8 cellular contexts compared by ENCODE assay signal in the genomic region with DNA sequence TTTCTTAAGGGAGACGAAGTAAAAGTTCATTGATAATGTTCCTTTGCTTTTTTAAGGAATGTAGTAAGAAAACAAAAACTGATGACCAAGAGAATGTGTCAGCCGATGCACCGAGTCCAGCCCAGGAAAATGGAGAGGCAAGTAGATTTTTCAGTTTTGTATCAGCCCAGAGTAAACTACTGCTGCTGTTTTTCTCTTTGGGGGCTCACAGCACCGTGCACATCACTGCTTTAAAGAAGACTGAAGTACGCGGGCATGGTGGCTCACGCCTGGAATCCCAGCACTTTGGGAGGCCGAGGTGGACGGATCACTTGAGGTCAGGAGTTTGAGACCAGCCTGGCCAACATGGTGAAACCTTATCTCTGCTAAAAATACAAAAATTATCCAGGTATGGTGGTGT. TPM values are rescaled to one million over a fixed set of nuclear protein-coding genes. Genes with fewer than 3 reads are reported as not detected.
DNase-seq lines count a peak whose midpoint lies in the region; ATAC-seq and TF ChIP-seq lines count a peak whose summit lies in the region.
"Not testable (repeated sequence)": the region's sequence is repeated elsewhere in the genome, so short reads cannot be mapped to it uniquely, and the experiment has no call there.

No MANE protein-coding gene starts in this region.

- not testable (repeated sequence) for H3K9me3 Mint-ChIP-seq in CD4-positive, alpha-beta T cell; T-cell; activated T-cell treated with anti-CD3 and anti-CD28 coated beads, Interleukin-2, amount 50 U/mL, for 4 hours; MCF 10A (ENCODE audit: unreplicated experiment); type B pancreatic cell

- not testable (repeated sequence) for H4K20me1 ChIP-seq in Karpas-422 (ENCODE audit: insufficient read depth, low read depth, low read length)

- H3K4me1 ChIP-seq in Karpas-422 (ENCODE audit: low read length) (peaks cover 18% of the 10 kb centered on the region), lower lobe of right lung (peaks cover 33% of the 10 kb centered on the region), neuron (ENCODE audit: insufficient read depth, low read length) (peaks cover 13% of the 10 kb centered on the region)

- not testable (repeated sequence) for H3K27me3 ChIP-seq in CD4-positive, alpha-beta T cell (ENCODE audit: control insufficient read depth, insufficient read depth, low read length); Karpas-422 (ENCODE audit: low read length); lower lobe of right lung (ENCODE audit: low read depth); neuron (ENCODE audit: insufficient read depth, low read length)

- POLR2A ChIA-PET in CD4-positive, alpha-beta T cell (lab: Charles Lee) = interaction anchor here (1.0 kb wide), 1 partner anchor 59 kb away, joined by 5 read pairs; a partner anchor contains a TSS
- POLR2A ChIA-PET in T-cell (lab: Charles Lee) = not testable (repeated sequence)
- POLR2A ChIA-PET in MCF 10A (lab: Yijun Ruan, JAX) = interaction anchor here (0.8 to 1.6 kb wide), 8 partner anchors 10 to 76 kb away, joined by 3 to 7 read pairs (median 4); no protein-coding TSS in a partner anchor

- H3K36me3 ChIP-seq in Karpas-422 (ENCODE audit: insufficient read depth, low read length) = not testable (repeated sequence)
- H3K36me3 ChIP-seq in lower lobe of right lung (peaks cover 51% of the 10 kb centered on the region), neuron (ENCODE audit: insufficient read depth, low read length) (peaks cover 48% of the 10 kb centered on the region)

- H3K4me2 ChIP-seq in Karpas-422 (ENCODE audit: low read depth, low read length, poor library complexity, severe bottlenecking) = peak overlapping the region; percentile 92

- H3K4me3 ChIP-seq in Karpas-422 (ENCODE audit: low read length) (peak overlapping the region; percentile 95), lower lobe of right lung (peak overlapping the region; percentile 96), neuron (ENCODE audit: low read length) (peak overlapping the region; percentile 86)

- DNase-seq in CD4-positive, alpha-beta T cell; Karpas-422; T-cell; activated T-cell treated with anti-CD3 and anti-CD28 coated beads, Interleukin-2, amount 50 U/mL, for 4 hours; MCF 10A (ENCODE audit: unreplicated experiment); lower lobe of right lung; type B pancreatic cell (ENCODE audit: extremely low spot score, unreplicated experiment): not testable (repeated sequence)

- peaks cover 60% of the 10 kb centered on the region for H3K36me3 Mint-ChIP-seq in CD4-positive, alpha-beta T cell (ENCODE audit: low read depth)
- H3K36me3 Mint-ChIP-seq in T-cell (peaks cover 35% of the 10 kb centered on the region), MCF 10A (ENCODE audit: insufficient read depth, unreplicated experiment) (peaks cover 33% of the 10 kb centered on the region), type B pancreatic cell (peaks cover 14% of the 10 kb centered on the region)
- H3K36me3 Mint-ChIP-seq in activated T-cell treated with anti-CD3 and anti-CD28 coated beads, Interleukin-2, amount 50 U/mL, for 4 hours (ENCODE audit: insufficient read depth) = peaks cover 28% of the 10 kb centered on the region

- not testable (repeated sequence) for ATAC-seq in CD4-positive, alpha-beta T cell (ENCODE audit: poor library complexity); T-cell (replicated peaks in 1 of 4); activated T-cell treated with anti-CD3 and anti-CD28 coated beads, Interleukin-2, amount 50 U/mL, for 4 hours; lower lobe of right lung

- intact Hi-C loops in CD4-positive, alpha-beta T cell (cut with DNase I, micrococcal nuclease) = loop anchor here in 1 of 2 experiments (2.0 to 5.0 kb wide), 2 partner anchors 37 to 588 kb away; a partner anchor contains a TSS
- intact Hi-C loops in MCF 10A (cut with micrococcal nuclease); lower lobe of right lung (cut with DNase I): not testable (repeated sequence)

- peaks cover 14% of the 10 kb centered on the region for H3K79me2 ChIP-seq in Karpas-422 (ENCODE audit: low read length)

- not testable (repeated sequence) for H3K27ac ChIP-seq in CD4-positive, alpha-beta T cell (ENCODE audit: low read depth, low read length); Karpas-422 (ENCODE audit: low read length); lower lobe of right lung

- not testable (repeated sequence) for H3K9me2 ChIP-seq in Karpas-422 (replicated peaks; ENCODE audit: insufficient read depth, low read length)

- not testable (repeated sequence) for H3K9ac ChIP-seq in Karpas-422 (ENCODE audit: low read length)

- CTCF ChIA-PET in CD4-positive, alpha-beta T cell (lab: Charles Lee) = not testable (repeated sequence)
- CTCF ChIA-PET in T-cell (lab: Charles Lee) (interaction anchor here in 1 of 2 donors (0.9 kb wide), 1 partner anchor 32 kb away, joined by 3 read pairs; no protein-coding TSS in a partner anchor), MCF 10A (lab: Yijun Ruan, JAX) (interaction anchor here (1.0 kb wide), 2 partner anchors 34 to 92 kb away, joined by 3 read pairs; no protein-coding TSS in a partner anchor)

- not testable (repeated sequence) for BruUV-seq in MCF 10A (replicated peaks; lab: Mats Ljungman, UMichigan)

- not testable (repeated sequence) for TF ChIP-seq CTCF in CD4-positive, alpha-beta T cell (IDR thresholded peaks at IDR 0.05); MCF 10A (IDR thresholded peaks at IDR 0.05; ENCODE audit: unreplicated experiment); lower lobe of right lung (IDR thresholded peaks at IDR 0.05); type B pancreatic cell (conservative IDR thresholded peaks at IDR 0.05)

- H3K27ac Mint-ChIP-seq in CD4-positive, alpha-beta T cell; T-cell; type B pancreatic cell: not testable (repeated sequence)
- peak overlapping the region; percentile 23 for H3K27ac Mint-ChIP-seq in MCF 10A (ENCODE audit: low read depth, unreplicated experiment)

- H3K9me3 ChIP-seq in CD4-positive, alpha-beta T cell (ENCODE audit: control insufficient read depth, low read length); Karpas-422 (ENCODE audit: low read length); lower lobe of right lung; neuron (ENCODE audit: low read length): not testable (repeated sequence)

- peak overlapping the region; percentile 91 for H3K4me3 Mint-ChIP-seq in CD4-positive, alpha-beta T cell
- H3K4me3 Mint-ChIP-seq in T-cell (peak overlapping the region; percentile 24 to 89 (median 84)), type B pancreatic cell (peak overlapping the region; percentile 96)
- H3K4me3 Mint-ChIP-seq in activated T-cell treated with anti-CD3 and anti-CD28 coated beads, Interleukin-2, amount 50 U/mL, for 4 hours = peak overlapping the region; percentile 90
- not testable (repeated sequence) for H3K4me3 Mint-ChIP-seq in MCF 10A (ENCODE audit: unreplicated experiment)

- not testable (repeated sequence) for H3K27me3 Mint-ChIP-seq in CD4-positive, alpha-beta T cell; T-cell; activated T-cell treated with anti-CD3 and anti-CD28 coated beads, Interleukin-2, amount 50 U/mL, for 4 hours (ENCODE audit: low read depth); MCF 10A (ENCODE audit: insufficient read depth, unreplicated experiment); type B pancreatic cell

- H3K4me1 Mint-ChIP-seq in CD4-positive, alpha-beta T cell (ENCODE audit: low read depth) = peaks cover 43% of the 10 kb centered on the region
- H3K4me1 Mint-ChIP-seq in T-cell (peaks cover 27 to 41% (median 34%) of the 10 kb centered on the region in 3 donors), MCF 10A (ENCODE audit: insufficient read depth, unreplicated experiment) (peaks cover 12% of the 10 kb centered on the region), type B pancreatic cell (ENCODE audit: unreplicated experiment) (peaks cover 22% of the 10 kb centered on the region)
- peaks cover 26% of the 10 kb centered on the region for H3K4me1 Mint-ChIP-seq in activated T-cell treated with anti-CD3 and anti-CD28 coated beads, Interleukin-2, amount 50 U/mL, for 4 hours (ENCODE audit: low read depth)

- H2AFZ ChIP-seq in Karpas-422 (ENCODE audit: low read length); neuron (ENCODE audit: low read depth, low read length): not testable (repeated sequence)

RNA-seq across cellular contexts. Expression of a gene that starts 1.4 kb away (rescaled TPM):
- 10 to 100 TPM; 57.1 to 62.0 TPM for total RNA-seq in CD4-positive, alpha-beta T cell
- total RNA-seq in Karpas-422 (2014; rRNA removed; shearing (Covaris generic); ENCODE audit: low replicate concordance) = 43.3 and 53.5 TPM in 2 replicates
- total RNA-seq in T-cell (100 to 1,000 TPM in 3 of 5 donors, 10 to 100 TPM in 2; 85.7 to 113 (median 101) TPM), MCF 10A (2022) (20.6 TPM in 2 replicates), lower lobe of right lung (54.9 TPM), type B pancreatic cell (ENCODE audit: low replicate concordance) (75.4 and 111 TPM in 2 replicates)
- 10 to 100 TPM; 40.9 to 55.9 (median 45.9) TPM for total RNA-seq in activated T-cell treated with anti-CD3 and anti-CD28 coated beads, Interleukin-2, amount 50 U/mL, for 4 hours

RNA-seq across cellular contexts. Expression of a gene that starts 9.4 kb away (rescaled TPM):
- total RNA-seq in CD4-positive, alpha-beta T cell = 10 to 100 TPM; 60.2 to 62.4 TPM
- 92.4 and 147 TPM in 2 replicates for total RNA-seq in Karpas-422 (2014; rRNA removed; shearing (Covaris generic); ENCODE audit: low replicate concordance)
- total RNA-seq in T-cell (100 to 1,000 TPM; 148 to 274 (median 262) TPM), MCF 10A (2022) (38.0 and 45.4 TPM in 2 replicates), lower lobe of right lung (132 TPM), type B pancreatic cell (ENCODE audit: low replicate concordance) (51.1 and 78.1 TPM in 2 replicates)
- total RNA-seq in activated T-cell treated with anti-CD3 and anti-CD28 coated beads, Interleukin-2, amount 50 U/mL, for 4 hours = 100 to 1,000 TPM; 151 to 165 (median 156) TPM

RNA-seq across cellular contexts. Expression of a gene that starts 41.5 kb away (rescaled TPM):
- total RNA-seq in CD4-positive, alpha-beta T cell = 10 to 100 TPM; 12.9 to 13.7 TPM
- 14.8 and 17.9 TPM in 2 replicates for total RNA-seq in Karpas-422 (2014; rRNA removed; shearing (Covaris generic); ENCODE audit: low replicate concordance)
- 10 to 100 TPM; 22.0 to 32.2 (median 29.2) TPM for total RNA-seq in T-cell
- 10 to 100 TPM; 23.2 to 29.1 (median 24.0) TPM for total RNA-seq in activated T-cell treated with anti-CD3 and anti-CD28 coated beads, Interleukin-2, amount 50 U/mL, for 4 hours
- total RNA-seq in MCF 10A (2022) = 16.5 and 21.1 TPM in 2 replicates
- 27.1 TPM for total RNA-seq in lower lobe of right lung
- 24.5 and 31.6 TPM in 2 replicates for total RNA-seq in type B pancreatic cell (ENCODE audit: low replicate concordance)

RNA-seq across cellular contexts. Expression of a gene that starts 41.8 kb away (rescaled TPM):
- total RNA-seq in CD4-positive, alpha-beta T cell = 10 to 100 TPM; 27.8 to 31.2 TPM
- total RNA-seq in Karpas-422 (2014; rRNA removed; shearing (Covaris generic); ENCODE audit: low replicate concordance) = 21.7 and 55.7 TPM in 2 replicates
- total RNA-seq in T-cell (100 to 1,000 TPM in 3 of 5 donors, 10 to 100 TPM in 2; 51.2 to 128 (median 113) TPM), MCF 10A (2022) (14.8 and 16.2 TPM in 2 replicates), lower lobe of right lung (60.2 TPM), type B pancreatic cell (ENCODE audit: low replicate concordance) (47.5 and 49.7 TPM in 2 replicates)
- 10 to 100 TPM; 16.5 to 19.9 (median 19.0) TPM for total RNA-seq in activated T-cell treated with anti-CD3 and anti-CD28 coated beads, Interleukin-2, amount 50 U/mL, for 4 hours

RNA-seq across cellular contexts. Expression of a gene that starts 59.6 kb away (rescaled TPM):
- 10 to 100 TPM; 32.5 to 33.7 TPM for total RNA-seq in CD4-positive, alpha-beta T cell
- total RNA-seq in Karpas-422 (2014; rRNA removed; shearing (Covaris generic); ENCODE audit: low replicate concordance) = 19.7 and 22.4 TPM in 2 replicates
- total RNA-seq in T-cell = 10 to 100 TPM; 45.8 to 65.5 (median 61.9) TPM
- total RNA-seq in activated T-cell treated with anti-CD3 and anti-CD28 coated beads, Interleukin-2, amount 50 U/mL, for 4 hours = 10 to 100 TPM; 73.6 to 78.5 (median 75.9) TPM
- 85.9 and 104 TPM in 2 replicates for total RNA-seq in MCF 10A (2022)
- total RNA-seq in lower lobe of right lung = 60.1 TPM
- 59.5 and 75.5 TPM in 2 replicates for total RNA-seq in type B pancreatic cell (ENCODE audit: low replicate concordance)
